1 cellular context compared by ENCODE assay signal in the genomic region with DNA sequence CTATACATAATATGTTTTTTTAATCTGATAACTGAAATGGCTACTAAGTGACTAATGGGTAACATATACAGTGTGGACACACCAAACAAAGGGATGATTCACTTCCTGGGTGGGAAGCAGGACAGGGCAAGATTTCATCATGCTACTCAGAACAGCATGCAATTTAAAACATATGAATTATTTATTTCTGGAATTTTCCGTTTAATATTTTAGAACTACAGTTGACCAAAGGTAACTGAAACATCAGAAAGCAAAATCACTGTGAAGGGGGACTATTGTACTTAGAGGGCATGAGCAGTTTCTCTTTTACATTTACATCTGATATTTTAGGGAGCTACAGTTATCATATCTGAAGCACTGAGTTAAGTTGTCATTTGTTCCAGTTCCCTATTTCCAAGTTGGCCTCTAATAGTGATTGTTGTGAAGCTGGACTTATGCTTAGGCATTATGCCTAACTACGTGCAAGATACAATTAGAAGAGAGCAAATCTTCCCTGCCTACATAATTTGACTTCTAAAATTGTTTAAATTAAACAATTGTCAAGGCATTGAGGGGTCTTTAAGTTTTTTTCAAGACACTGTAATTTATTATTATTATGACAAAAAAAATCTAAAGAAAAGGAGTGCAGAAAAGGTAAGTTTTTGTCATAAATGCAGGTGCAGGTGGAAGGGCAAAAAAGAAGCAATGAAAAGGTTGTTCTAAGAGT.
A peak's percentile ranks its signal among the peaks of the same experiment; 100 is the strongest.
TF ChIP-seq lines count a peak whose summit lies in the region.

No MANE protein-coding gene starts in this region.

TF ChIP-seq in K562, 482 proteins besides CTCF, POLR2A, EP300 and RAD21 (continued from another document and continues in another):
- TF ChIP-seq ZNF318 (IDR thresholded peaks at IDR 0.05; ENCODE audit: borderline replicate concordance in 1 of 2, low read depth in 1 of 2) (no peak), ETV1 (tag; conservative IDR thresholded peaks at IDR 0.05; ENCODE audit: low read depth) (peak; percentile 79), RNF2 (IDR thresholded peaks at IDR 0.05) (no peak), ATF7 (IDR thresholded peaks at IDR 0.05) (peak; percentile 66; the same call in 1 of the 2 replicates), JUN (IDR thresholded peaks at IDR 0.05; ENCODE audit: borderline replicate concordance, low read depth, low read length) (peak; percentile 85), JUN (CRISPR knock-in tag; IDR thresholded peaks at IDR 0.05; ENCODE audit: borderline replicate concordance) (no peak), HDAC1 (IDR thresholded peaks at IDR 0.05) (no peak), ARID3B (CRISPR knock-in tag; IDR thresholded peaks at IDR 0.05; ENCODE audit: borderline replicate concordance) (no peak), TEAD1 (CRISPR knock-in tag; IDR thresholded peaks at IDR 0.05) (no peak), HDAC6 (IDR thresholded peaks at IDR 0.05; ENCODE audit: low read depth, low read length) (no peak), MEF2A (IDR thresholded peaks at IDR 0.05; ENCODE audit: control insufficient read depth, low read depth, low read length) (no peak), ZNF140 (CRISPR knock-in tag; IDR thresholded peaks at IDR 0.05) (no peak), ZNF512 (tag; IDR thresholded peaks at IDR 0.05) (no peak), CHD7 (IDR thresholded peaks at IDR 0.05; ENCODE audit: low read depth, low read length) (no peak), ESRRB (CRISPR knock-in tag; IDR thresholded peaks at IDR 0.05; ENCODE audit: borderline replicate concordance) (no peak), ZNF354B (CRISPR knock-in tag; IDR thresholded peaks at IDR 0.05) (no peak)
- TF ChIP-seq, protein P1, sequence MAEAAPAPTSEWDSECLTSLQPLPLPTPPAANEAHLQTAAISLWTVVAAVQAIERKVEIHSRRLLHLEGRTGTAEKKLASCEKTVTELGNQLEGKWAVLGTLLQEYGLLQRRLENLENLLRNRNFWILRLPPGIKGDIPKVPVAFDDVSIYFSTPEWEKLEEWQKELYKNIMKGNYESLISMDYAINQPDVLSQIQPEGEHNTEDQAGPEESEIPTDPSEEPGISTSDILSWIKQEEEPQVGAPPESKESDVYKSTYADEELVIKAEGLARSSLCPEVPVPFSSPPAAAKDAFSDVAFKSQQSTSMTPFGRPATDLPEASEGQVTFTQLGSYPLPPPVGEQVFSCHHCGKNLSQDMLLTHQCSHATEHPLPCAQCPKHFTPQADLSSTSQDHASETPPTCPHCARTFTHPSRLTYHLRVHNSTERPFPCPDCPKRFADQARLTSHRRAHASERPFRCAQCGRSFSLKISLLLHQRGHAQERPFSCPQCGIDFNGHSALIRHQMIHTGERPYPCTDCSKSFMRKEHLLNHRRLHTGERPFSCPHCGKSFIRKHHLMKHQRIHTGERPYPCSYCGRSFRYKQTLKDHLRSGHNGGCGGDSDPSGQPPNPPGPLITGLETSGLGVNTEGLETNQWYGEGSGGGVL (CRISPR knock-in tag; IDR thresholded peaks at IDR 0.05) = no peak
- TF ChIP-seq, protein P2, sequence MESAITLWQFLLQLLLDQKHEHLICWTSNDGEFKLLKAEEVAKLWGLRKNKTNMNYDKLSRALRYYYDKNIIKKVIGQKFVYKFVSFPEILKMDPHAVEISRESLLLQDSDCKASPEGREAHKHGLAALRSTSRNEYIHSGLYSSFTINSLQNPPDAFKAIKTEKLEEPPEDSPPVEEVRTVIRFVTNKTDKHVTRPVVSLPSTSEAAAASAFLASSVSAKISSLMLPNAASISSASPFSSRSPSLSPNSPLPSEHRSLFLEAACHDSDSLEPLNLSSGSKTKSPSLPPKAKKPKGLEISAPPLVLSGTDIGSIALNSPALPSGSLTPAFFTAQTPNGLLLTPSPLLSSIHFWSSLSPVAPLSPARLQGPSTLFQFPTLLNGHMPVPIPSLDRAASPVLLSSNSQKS (CRISPR knock-in tag; IDR thresholded peaks at IDR 0.05) = no peak
